Comparison of ENCODE assay signal across 8 cellular contexts in genomic region chr22:42855726-42856125, GRCh38. TPM values are rescaled to one million over a fixed set of nuclear protein-coding genes. Genes with fewer than 3 reads are reported as not detected.
DNase-seq lines count a peak whose midpoint lies in the region; ATAC-seq and TF ChIP-seq lines count a peak whose summit lies in the region.

No MANE protein-coding gene starts in this region.

- no peak overlapping the region for H3K4me2 ChIP-seq in mesendoderm (ENCODE audit: low read length)

- H3K79me2 ChIP-seq in mesendoderm (ENCODE audit: control insufficient read depth, insufficient read depth, low read length), result no peaks in the 10 kb centered on the region

- 0 out of 2 replicates have a peak, but pooled peaks cover 3% of the 10 kb centered on the region for H3K9me3 ChIP-seq in ES-I3 (ENCODE audit: control insufficient read depth, insufficient read depth, low read length)
- peaks cover 6% of the 10 kb centered on the region; the same call in 1 of the 2 replicates for H3K9me3 ChIP-seq in SJSA1 (replicated peaks)
- H3K9me3 ChIP-seq in esophagus squamous epithelium, result no peaks in the 10 kb centered on the region

- H3K27me3 ChIP-seq in SJSA1 (replicated peaks), result no peaks in the 10 kb centered on the region
- no peaks in the 10 kb centered on the region for H3K27me3 ChIP-seq in esophagus squamous epithelium
- no peaks in the 10 kb centered on the region for H3K27me3 ChIP-seq in mesendoderm (ENCODE audit: insufficient read depth, low read length, poor library complexity)

- no peak overlapping the region for H3K4ac ChIP-seq in mesendoderm (ENCODE audit: low read depth, low read length)

- no peak overlapping the region for H4K5ac ChIP-seq in mesendoderm (ENCODE audit: low read length)

- H3K18ac ChIP-seq in mesendoderm (ENCODE audit: low read length), result no peak overlapping the region

- intact Hi-C loops in esophagus squamous epithelium (cut with DNase I), result no loop called here

- no peak overlapping the region for H3K56ac ChIP-seq in mesendoderm (ENCODE audit: low read length)

- H3K4me3 ChIP-seq in SJSA1 (peak overlapping the region; percentile 97), esophagus squamous epithelium (peak overlapping the region; percentile 84 to 91 (median 87)), retinal pigment epithelial cell (ENCODE audit: low read length) (peak overlapping the region; percentile 86), mesendoderm (ENCODE audit: low read length) (no peak overlapping the region)

- H2AK5ac ChIP-seq in mesendoderm (ENCODE audit: low read length), result no peak overlapping the region

- peak overlapping the region; percentile 98; the same call in 1 of the 2 replicates for H3K9ac ChIP-seq in ES-I3 (ENCODE audit: low read depth, low read length)
- H3K9ac ChIP-seq in mesendoderm (ENCODE audit: low read length), result no peak overlapping the region

- 43 to 51% methylated on average over 4 of the region's 4 CpGs for WGBS in esophagus squamous epithelium, 2 donors
- no CpG with 5 or more reads among the region's 4 CpGs for WGBS in mesendoderm (ENCODE audit: extremely low coverage, insufficient coverage, low lambda C conversion rate)

- H3K27ac ChIP-seq in SJSA1, result peak overlapping the region; percentile 91
- peak overlapping the region in 3 of 4 donors; percentile 93 to 98 (median 98) for H3K27ac ChIP-seq in esophagus squamous epithelium
- no peak overlapping the region for H3K27ac ChIP-seq in mesendoderm (ENCODE audit: low read depth, low read length)

- H3K79me1 ChIP-seq in mesendoderm (ENCODE audit: low read length), result peaks cover 1% of the 10 kb centered on the region

- ATAC-seq in HG02938 (IDR thresholded peaks at IDR 0.05; ENCODE audit: unreplicated experiment), result no peak

- no peak overlapping the region for H2BK120ac ChIP-seq in mesendoderm (ENCODE audit: low read depth, low read length)

- H4K8ac ChIP-seq in mesendoderm (ENCODE audit: low read depth, low read length), result no peak overlapping the region

- no peak for DNase-seq in SJSA1 (ENCODE audit: low read depth in 1 of 2, low spot score in 2 of 2)
- DNase-seq in esophagus squamous epithelium (lab: John Stamatoyannopoulos, UW), result no peak
- no peak for DNase-seq in retinal pigment epithelial cell (ENCODE audit: low read depth)
- DNase-seq in LoVo (ENCODE audit: low spot score), result no peak
- DNase-seq in mesendoderm, result no peak
- no peak for DNase-seq in nucleus accumbens (lab: John Stamatoyannopoulos, UW)

- no peak overlapping the region for H3K23ac ChIP-seq in mesendoderm (ENCODE audit: low read length)

- no peak overlapping the region for H2BK15ac ChIP-seq in mesendoderm (replicated peaks; ENCODE audit: low read depth)

- TF ChIP-seq POLR2A in esophagus squamous epithelium (IDR thresholded peaks at IDR 0.05), result no peak

- no peak overlapping the region for H2BK5ac ChIP-seq in mesendoderm (ENCODE audit: low read length)

- H3K4me1 ChIP-seq in ES-I3 (ENCODE audit: insufficient read depth, low read length) (no peaks in the 10 kb centered on the region; the same call in 1 of the 2 replicates), SJSA1 (replicated peaks) (peaks cover 10% of the 10 kb centered on the region), esophagus squamous epithelium (peaks cover 10 to 48% (median 17%) of the 10 kb centered on the region in 3 donors), mesendoderm (ENCODE audit: control insufficient read depth, low read depth, low read length) (no peaks in the 10 kb centered on the region)

- H3K36me3 ChIP-seq in ES-I3 (ENCODE audit: insufficient read depth, low read length) (no peaks in the 10 kb centered on the region), SJSA1 (peaks cover 16% of the 10 kb centered on the region), esophagus squamous epithelium (peaks cover 0 to 11% (median 0%) of the 10 kb centered on the region in 3 donors), mesendoderm (ENCODE audit: control insufficient read depth, insufficient read depth, low read length) (no peaks in the 10 kb centered on the region)

- TF ChIP-seq CTCF in esophagus squamous epithelium (IDR thresholded peaks at IDR 0.05), result no peak
- TF ChIP-seq CTCF in retinal pigment epithelial cell (conservative IDR thresholded peaks at IDR 0.05; ENCODE audit: low read depth, low read length), result no peak

RNA-seq across cellular contexts. Expression of gene ARFGAP3, which starts 1.3 kb away (rescaled TPM):
- total RNA-seq in SJSA1 (2014; rRNA removed; shearing (Covaris generic)), result 67.9 and 71.3 TPM in 2 replicates
- 10 to 100 TPM; 27.3 to 35.1 (median 30.5) TPM for total RNA-seq in esophagus squamous epithelium
- polyA plus RNA-seq in mesendoderm (2013, experiment 1 of 2), result 8.0 TPM
- polyA plus RNA-seq in mesendoderm (2013, experiment 2 of 2), result 8.5 TPM
